ENCODE assay signal across 1 cellular context in the genomic region with DNA sequence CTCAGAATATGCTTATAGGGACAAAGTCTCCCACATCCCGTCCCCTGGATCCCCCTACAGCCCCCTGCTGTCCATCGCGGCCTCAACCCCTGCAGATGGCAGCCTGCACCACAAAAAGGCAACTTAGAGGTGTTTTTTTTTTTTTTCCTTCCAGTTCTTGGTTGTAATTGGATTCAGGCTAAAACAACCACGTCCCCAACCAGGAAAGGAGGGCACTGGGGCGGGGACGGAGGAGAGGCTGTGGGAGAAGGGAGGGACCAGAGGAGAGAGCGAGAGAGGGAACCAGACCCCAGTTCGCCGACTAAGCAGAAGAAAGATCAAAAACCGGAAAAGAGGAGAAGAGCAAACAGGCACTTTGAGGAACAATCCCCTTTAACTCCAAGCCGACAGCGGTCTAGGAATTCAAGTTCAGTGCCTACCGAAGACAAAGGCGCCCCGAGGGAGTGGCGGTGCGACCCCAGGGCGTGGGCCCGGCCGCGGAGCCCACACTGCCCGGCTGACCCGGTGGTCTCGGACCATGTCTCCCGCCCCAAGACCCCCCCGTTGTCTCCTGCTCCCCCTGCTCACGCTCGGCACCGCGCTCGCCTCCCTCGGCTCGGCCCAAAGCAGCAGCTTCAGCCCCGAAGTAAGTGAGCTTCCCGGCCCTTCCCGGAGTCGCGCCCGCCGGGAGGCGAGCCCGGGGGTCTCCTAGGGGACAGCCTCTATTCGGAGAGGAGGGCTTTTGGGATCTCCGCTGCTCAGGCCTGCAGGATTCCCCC.
TF ChIP-seq lines count a peak whose summit lies in the region.

A gene (plus strand): TSS at position 285 of the 758 bp plus-strand sequence. CDS start 233 bp downstream, at position 518.

TF ChIP-seq in HepG2, 621 proteins besides CTCF, POLR2A, EP300 and RAD21 (continued from another document and continues in another):
- TF ChIP-seq JDP2 (CRISPR knock-in tag; IDR thresholded peaks at IDR 0.05; ENCODE audit: borderline replicate concordance): no peak
- TF ChIP-seq ZNF10 (CRISPR knock-in tag; IDR thresholded peaks at IDR 0.05; ENCODE audit: borderline replicate concordance, low read depth): no peak
- TF ChIP-seq ZFP1 (CRISPR knock-in tag; IDR thresholded peaks at IDR 0.05): no peak
- TF ChIP-seq, protein P1, sequence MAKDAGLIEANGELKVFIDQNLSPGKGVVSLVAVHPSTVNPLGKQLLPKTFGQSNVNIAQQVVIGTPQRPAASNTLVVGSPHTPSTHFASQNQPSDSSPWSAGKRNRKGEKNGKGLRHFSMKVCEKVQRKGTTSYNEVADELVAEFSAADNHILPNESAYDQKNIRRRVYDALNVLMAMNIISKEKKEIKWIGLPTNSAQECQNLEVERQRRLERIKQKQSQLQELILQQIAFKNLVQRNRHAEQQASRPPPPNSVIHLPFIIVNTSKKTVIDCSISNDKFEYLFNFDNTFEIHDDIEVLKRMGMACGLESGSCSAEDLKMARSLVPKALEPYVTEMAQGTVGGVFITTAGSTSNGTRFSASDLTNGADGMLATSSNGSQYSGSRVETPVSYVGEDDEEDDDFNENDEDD (CRISPR knock-in tag; IDR thresholded peaks at IDR 0.05; ENCODE audit: borderline replicate concordance): no peak
- no peak for TF ChIP-seq DR1 (CRISPR knock-in tag; IDR thresholded peaks at IDR 0.05)
- no peak for TF ChIP-seq SP1 (IDR thresholded peaks at IDR 0.05)
- no peak for TF ChIP-seq SP1 (CRISPR knock-in tag; IDR thresholded peaks at IDR 0.05)
- TF ChIP-seq DNMT3B (CRISPR knock-in tag; conservative IDR thresholded peaks at IDR 0.05): no peak
- TF ChIP-seq, protein P2, sequence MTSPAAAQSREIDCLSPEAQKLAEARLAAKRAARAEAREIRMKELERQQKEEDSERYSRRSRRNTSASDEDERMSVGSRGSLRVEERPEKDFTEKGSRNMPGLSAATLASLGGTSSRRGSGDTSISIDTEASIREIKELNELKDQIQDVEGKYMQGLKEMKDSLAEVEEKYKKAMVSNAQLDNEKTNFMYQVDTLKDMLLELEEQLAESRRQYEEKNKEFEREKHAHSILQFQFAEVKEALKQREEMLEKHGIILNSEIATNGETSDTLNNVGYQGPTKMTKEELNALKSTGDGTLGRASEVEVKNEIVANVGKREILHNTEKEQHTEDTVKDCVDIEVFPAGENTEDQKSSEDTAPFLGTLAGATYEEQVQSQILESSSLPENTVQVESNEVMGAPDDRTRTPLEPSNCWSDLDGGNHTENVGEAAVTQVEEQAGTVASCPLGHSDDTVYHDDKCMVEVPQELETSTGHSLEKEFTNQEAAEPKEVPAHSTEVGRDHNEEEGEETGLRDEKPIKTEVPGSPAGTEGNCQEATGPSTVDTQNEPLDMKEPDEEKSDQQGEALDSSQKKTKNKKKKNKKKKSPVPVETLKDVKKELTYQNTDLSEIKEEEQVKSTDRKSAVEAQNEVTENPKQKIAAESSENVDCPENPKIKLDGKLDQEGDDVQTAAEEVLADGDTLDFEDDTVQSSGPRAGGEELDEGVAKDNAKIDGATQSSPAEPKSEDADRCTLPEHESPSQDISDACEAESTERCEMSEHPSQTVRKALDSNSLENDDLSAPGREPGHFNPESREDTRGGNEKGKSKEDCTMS (CRISPR knock-in tag; conservative IDR thresholded peaks at IDR 0.05): no peak
- TF ChIP-seq, protein P3, sequence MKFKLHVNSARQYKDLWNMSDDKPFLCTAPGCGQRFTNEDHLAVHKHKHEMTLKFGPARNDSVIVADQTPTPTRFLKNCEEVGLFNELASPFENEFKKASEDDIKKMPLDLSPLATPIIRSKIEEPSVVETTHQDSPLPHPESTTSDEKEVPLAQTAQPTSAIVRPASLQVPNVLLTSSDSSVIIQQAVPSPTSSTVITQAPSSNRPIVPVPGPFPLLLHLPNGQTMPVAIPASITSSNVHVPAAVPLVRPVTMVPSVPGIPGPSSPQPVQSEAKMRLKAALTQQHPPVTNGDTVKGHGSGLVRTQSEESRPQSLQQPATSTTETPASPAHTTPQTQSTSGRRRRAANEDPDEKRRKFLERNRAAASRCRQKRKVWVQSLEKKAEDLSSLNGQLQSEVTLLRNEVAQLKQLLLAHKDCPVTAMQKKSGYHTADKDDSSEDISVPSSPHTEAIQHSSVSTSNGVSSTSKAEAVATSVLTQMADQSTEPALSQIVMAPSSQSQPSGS (CRISPR knock-in tag; IDR thresholded peaks at IDR 0.05): no peak
- TF ChIP-seq KDM4B (CRISPR knock-in tag; IDR thresholded peaks at IDR 0.05): no peak
- TF ChIP-seq ZSCAN9 (CRISPR knock-in tag; IDR thresholded peaks at IDR 0.05; ENCODE audit: borderline replicate concordance): no peak
- TF ChIP-seq HDAC1 (CRISPR knock-in tag; IDR thresholded peaks at IDR 0.05): no peak
- no peak for TF ChIP-seq SP2 (CRISPR knock-in tag; IDR thresholded peaks at IDR 0.05)
- no peak for TF ChIP-seq PTBP1 (IDR thresholded peaks at IDR 0.05; ENCODE audit: low read depth, low read length, poor library complexity, severe bottlenecking)
- TF ChIP-seq, protein P4, sequence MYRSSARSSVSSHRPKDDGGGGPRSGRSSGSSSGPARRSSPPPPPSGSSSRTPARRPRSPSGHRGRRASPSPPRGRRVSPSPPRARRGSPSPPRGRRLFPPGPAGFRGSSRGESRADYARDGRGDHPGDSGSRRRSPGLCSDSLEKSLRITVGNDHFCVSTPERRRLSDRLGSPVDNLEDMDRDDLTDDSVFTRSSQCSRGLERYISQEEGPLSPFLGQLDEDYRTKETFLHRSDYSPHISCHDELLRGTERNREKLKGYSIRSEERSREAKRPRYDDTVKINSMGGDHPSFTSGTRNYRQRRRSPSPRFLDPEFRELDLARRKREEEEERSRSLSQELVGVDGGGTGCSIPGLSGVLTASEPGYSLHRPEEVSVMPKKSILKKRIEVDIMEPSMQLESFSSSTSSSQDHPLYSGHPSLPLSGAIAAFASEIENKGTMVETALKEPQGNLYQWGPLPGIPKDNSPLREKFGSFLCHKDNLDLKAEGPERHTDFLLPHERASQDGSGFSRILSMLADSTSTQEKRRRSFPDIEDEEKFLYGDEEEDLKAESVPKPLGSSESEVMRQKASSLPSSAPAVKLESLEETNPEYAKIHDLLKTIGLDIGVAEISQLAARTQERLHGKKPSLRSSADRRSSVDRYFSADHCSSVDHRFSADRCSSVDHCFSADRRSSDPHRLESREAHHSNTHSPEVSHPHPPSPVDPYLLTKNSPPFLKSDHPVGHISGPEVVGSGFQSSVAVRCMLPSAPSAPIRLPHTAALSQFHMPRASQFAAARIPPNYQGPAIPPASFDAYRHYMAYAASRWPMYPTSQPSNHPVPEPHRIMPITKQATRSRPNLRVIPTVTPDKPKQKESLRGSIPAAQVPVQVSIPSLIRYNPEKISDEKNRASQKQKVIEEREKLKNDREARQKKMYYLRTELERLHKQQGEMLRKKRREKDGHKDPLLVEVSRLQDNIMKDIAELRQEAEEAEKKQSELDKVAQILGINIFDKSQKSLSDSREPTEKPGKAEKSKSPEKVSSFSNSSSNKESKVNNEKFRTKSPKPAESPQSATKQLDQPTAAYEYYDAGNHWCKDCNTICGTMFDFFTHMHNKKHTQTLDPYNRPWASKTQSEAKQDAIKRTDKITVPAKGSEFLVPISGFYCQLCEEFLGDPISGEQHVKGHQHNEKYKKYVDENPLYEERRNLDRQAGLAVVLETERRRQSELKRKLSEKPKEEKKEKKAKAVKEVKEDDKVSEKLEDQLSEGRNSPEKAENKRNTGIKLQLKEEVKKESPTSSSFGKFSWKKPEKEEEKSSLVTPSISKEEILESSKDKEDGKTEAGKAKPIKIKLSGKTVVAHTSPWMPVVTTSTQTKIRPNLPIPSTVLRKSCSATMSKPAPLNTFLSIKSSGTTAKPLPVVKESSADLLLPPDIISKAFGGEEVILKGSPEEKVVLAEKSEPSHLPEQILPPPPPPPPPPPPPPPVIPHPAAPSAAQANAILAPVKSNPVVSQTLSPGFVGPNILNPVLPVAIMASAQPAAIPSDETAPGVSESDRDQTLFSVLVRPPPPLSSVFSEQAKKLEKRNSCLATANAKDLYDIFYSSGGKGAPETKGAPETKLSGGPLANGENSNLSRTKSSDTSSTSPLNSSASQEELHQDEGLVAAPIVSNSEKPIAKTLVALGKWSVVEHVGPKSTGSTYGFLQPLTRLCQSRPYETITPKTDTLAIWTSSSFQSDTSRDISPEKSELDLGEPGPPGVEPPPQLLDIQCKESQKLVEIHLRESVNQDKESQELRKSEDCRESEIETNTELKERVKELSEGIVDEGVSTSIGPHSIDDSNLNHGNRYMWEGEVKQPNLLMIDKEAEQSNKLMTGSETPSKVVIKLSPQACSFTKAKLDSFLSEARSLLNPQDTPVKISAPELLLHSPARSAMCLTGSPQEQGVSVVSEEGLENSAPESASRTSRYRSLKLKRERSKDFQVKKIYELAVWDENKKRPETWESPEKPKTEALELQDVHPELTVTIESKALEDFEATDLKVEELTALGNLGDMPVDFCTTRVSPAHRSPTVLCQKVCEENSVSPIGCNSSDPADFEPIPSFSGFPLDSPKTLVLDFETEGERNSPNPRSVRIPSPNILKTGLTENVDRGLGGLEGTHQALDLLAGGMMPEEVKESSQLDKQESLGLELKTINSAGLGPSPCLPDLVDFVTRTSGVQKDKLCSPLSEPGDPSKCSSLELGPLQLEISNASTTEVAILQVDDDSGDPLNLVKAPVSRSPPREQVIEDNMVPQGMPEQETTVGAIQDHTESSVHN (CRISPR knock-in tag; IDR thresholded peaks at IDR 0.05): no peak
- no peak for TF ChIP-seq KLF11 (CRISPR knock-in tag; IDR thresholded peaks at IDR 0.05)
- no peak for TF ChIP-seq HOXA9 (CRISPR knock-in tag; IDR thresholded peaks at IDR 0.05; ENCODE audit: borderline replicate concordance)
- TF ChIP-seq ZNF44 (CRISPR knock-in tag; IDR thresholded peaks at IDR 0.05): no peak
- no peak for TF ChIP-seq KDM5A (IDR thresholded peaks at IDR 0.05; ENCODE audit: borderline replicate concordance, low read length)
- TF ChIP-seq DMAP1 (CRISPR knock-in tag; IDR thresholded peaks at IDR 0.05): no peak
- TF ChIP-seq ZNF572 (CRISPR knock-in tag; IDR thresholded peaks at IDR 0.05): no peak
- no peak for TF ChIP-seq CHCHD3 (CRISPR knock-in tag; IDR thresholded peaks at IDR 0.05)
- no peak; the same call in 1 of the 2 replicates for TF ChIP-seq ZNF430 (CRISPR knock-in tag; IDR thresholded peaks at IDR 0.05)
- TF ChIP-seq JARID2 (CRISPR knock-in tag; IDR thresholded peaks at IDR 0.05; ENCODE audit: insufficient replicate concordance): no peak
- TF ChIP-seq GABPA (IDR thresholded peaks at IDR 0.05; ENCODE audit: low read depth, low read length): no peak
- TF ChIP-seq GABPA (CRISPR knock-in tag; IDR thresholded peaks at IDR 0.05; ENCODE audit: low read depth): no peak
- no peak for TF ChIP-seq NPAS2 (CRISPR knock-in tag; IDR thresholded peaks at IDR 0.05; ENCODE audit: borderline replicate concordance)
- TF ChIP-seq, protein P5, sequence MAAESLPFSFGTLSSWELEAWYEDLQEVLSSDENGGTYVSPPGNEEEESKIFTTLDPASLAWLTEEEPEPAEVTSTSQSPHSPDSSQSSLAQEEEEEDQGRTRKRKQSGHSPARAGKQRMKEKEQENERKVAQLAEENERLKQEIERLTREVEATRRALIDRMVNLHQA (CRISPR knock-in tag; IDR thresholded peaks at IDR 0.05): no peak
- TF ChIP-seq ATM (IDR thresholded peaks at IDR 0.05; ENCODE audit: borderline replicate concordance): no peak
- no peak for TF ChIP-seq SETDB1 (CRISPR knock-in tag; IDR thresholded peaks at IDR 0.05; ENCODE audit: borderline replicate concordance)
- TF ChIP-seq ZNF205 (CRISPR knock-in tag; IDR thresholded peaks at IDR 0.05): no peak
- TF ChIP-seq, protein P6, sequence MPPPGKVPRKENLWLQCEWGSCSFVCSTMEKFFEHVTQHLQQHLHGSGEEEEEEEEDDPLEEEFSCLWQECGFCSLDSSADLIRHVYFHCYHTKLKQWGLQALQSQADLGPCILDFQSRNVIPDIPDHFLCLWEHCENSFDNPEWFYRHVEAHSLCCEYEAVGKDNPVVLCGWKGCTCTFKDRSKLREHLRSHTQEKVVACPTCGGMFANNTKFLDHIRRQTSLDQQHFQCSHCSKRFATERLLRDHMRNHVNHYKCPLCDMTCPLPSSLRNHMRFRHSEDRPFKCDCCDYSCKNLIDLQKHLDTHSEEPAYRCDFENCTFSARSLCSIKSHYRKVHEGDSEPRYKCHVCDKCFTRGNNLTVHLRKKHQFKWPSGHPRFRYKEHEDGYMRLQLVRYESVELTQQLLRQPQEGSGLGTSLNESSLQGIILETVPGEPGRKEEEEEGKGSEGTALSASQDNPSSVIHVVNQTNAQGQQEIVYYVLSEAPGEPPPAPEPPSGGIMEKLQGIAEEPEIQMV (CRISPR knock-in tag; IDR thresholded peaks at IDR 0.05; ENCODE audit: low read depth): no peak
- TF ChIP-seq, protein P7, sequence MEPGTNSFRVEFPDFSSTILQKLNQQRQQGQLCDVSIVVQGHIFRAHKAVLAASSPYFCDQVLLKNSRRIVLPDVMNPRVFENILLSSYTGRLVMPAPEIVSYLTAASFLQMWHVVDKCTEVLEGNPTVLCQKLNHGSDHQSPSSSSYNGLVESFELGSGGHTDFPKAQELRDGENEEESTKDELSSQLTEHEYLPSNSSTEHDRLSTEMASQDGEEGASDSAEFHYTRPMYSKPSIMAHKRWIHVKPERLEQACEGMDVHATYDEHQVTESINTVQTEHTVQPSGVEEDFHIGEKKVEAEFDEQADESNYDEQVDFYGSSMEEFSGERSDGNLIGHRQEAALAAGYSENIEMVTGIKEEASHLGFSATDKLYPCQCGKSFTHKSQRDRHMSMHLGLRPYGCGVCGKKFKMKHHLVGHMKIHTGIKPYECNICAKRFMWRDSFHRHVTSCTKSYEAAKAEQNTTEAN (CRISPR knock-in tag; conservative IDR thresholded peaks at IDR 0.05): no peak
- no peak for TF ChIP-seq KDM5B (CRISPR knock-in tag; IDR thresholded peaks at IDR 0.05; ENCODE audit: borderline replicate concordance)
- no peak for TF ChIP-seq ZNF326 (CRISPR knock-in tag; IDR thresholded peaks at IDR 0.05; ENCODE audit: borderline replicate concordance)
- no peak for TF ChIP-seq FOXP1 (IDR thresholded peaks at IDR 0.05)
- TF ChIP-seq FOXP1 (CRISPR knock-in tag; IDR thresholded peaks at IDR 0.05): no peak
- TF ChIP-seq ZFP41 (CRISPR knock-in tag; IDR thresholded peaks at IDR 0.05; ENCODE audit: borderline replicate concordance): no peak
- TF ChIP-seq RARG (CRISPR knock-in tag; IDR thresholded peaks at IDR 0.05; ENCODE audit: low read depth): no peak
- no peak for TF ChIP-seq NFRKB (IDR thresholded peaks at IDR 0.05)
- TF ChIP-seq ZNF703 (CRISPR knock-in tag; IDR thresholded peaks at IDR 0.05; ENCODE audit: borderline replicate concordance): no peak
- TF ChIP-seq ZFY (CRISPR knock-in tag; IDR thresholded peaks at IDR 0.05): no peak
- no peak for TF ChIP-seq SKI (IDR thresholded peaks at IDR 0.05; ENCODE audit: partially characterized antibody)
- TF ChIP-seq GFI1 (CRISPR knock-in tag; IDR thresholded peaks at IDR 0.05; ENCODE audit: borderline replicate concordance): no peak
- no peak for TF ChIP-seq ARNT2 (CRISPR knock-in tag; IDR thresholded peaks at IDR 0.05; ENCODE audit: low read depth)
- TF ChIP-seq YEATS2 (CRISPR knock-in tag; IDR thresholded peaks at IDR 0.05; ENCODE audit: borderline replicate concordance): no peak
